23 cellular contexts compared by ENCODE assay signal in the genomic region with DNA sequence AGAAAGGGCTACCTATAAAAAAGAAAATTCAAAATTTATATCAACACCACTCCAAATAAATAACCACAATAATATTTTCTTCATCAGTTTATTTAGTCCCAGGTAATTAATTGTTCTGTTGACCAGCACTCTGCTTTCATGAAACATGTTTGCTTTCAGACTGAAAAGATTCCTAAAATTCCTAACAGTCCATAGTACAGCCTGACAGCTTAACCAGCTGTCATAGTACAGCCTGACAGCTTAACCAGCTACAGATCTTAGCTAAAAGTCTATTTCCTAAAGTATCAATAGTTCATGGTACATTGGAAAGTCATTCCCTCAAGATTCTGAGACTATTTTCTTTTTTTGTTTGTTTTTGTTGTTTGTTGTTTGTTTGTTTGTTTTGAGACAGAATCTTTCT.
DNase-seq lines count a peak whose midpoint lies in the region; ATAC-seq, FAIRE-seq and TF ChIP-seq lines count a peak whose summit lies in the region.
"Had no signal": no experiment of that assay in that cellular context is flagged by ENCODE, and none has a peak within 500 bp of the region (broad histone marks: within the 10 kb centered on the region; RNA-seq: fewer than 3 reads in every experiment).

No MANE protein-coding gene starts in this region.

- no peaks in the 10 kb centered on the region for H3K4me1 ChIP-seq in A549
- H3K4me1 ChIP-seq in astrocyte (ENCODE audit: insufficient read depth, low read length): no peaks in the 10 kb centered on the region
- no peaks in the 10 kb centered on the region for H3K4me1 ChIP-seq in kidney (ENCODE audit: control insufficient read depth in 1 of 2, insufficient read depth in 1 of 2, low read depth in 1 of 2, low read length in 2 of 2)
- H3K4me1 ChIP-seq: Caco-2 had no signal

- H3K9me3 ChIP-seq in A549 (no peaks in the 10 kb centered on the region), astrocyte (ENCODE audit: insufficient read depth, low read depth, low read length) (no peaks in the 10 kb centered on the region), kidney (ENCODE audit: control insufficient read depth in 1 of 2, low read length in 2 of 2) (no peaks in the 10 kb centered on the region)
- H3K9me3 ChIP-seq: Caco-2 had no signal

- H3K9me3 Mint-ChIP-seq in astrocyte (ENCODE audit: unreplicated experiment): no peaks in the 10 kb centered on the region
- H3K9me3 Mint-ChIP-seq: CD8-positive, alpha-beta T cell had no signal

- POLR2A ChIA-PET in A549 (lab: Yijun Ruan, JAX): no interaction called here

- no peak overlapping the region for H3K4me3 Mint-ChIP-seq in astrocyte (ENCODE audit: unreplicated experiment)
- H3K4me3 Mint-ChIP-seq: B cell; CD4-positive, CD25-positive, alpha-beta regulatory T cell; CD8-positive, alpha-beta T cell; H9 had no signal

- DNase-seq in A549 (ENCODE audit: low read depth in 1 of 2, low spot score in 1 of 2): no peak
- DNase-seq in D721Med (ENCODE audit: insufficient read length, low spot score): no peak
- DNase-seq in astrocyte (ENCODE audit: low read depth): no peak
- no peak for DNase-seq in kidney
- DNase-seq in left cardiac atrium: no peak
- no peak for DNase-seq in T-helper 9 cell
- DNase-seq: 8988T; Caco-2; CD4-positive, CD25-positive, alpha-beta regulatory T cell; CD8-positive, alpha-beta T cell; DMS 273 treated with DMSO at 0.1 percent for 48 hours; DMS79; EL; GDM1; GM23248; H9 had no signal

- FAIRE-seq in A549 (lab: Jason Lieb, UNC): peak; percentile 72
- FAIRE-seq in D721Med (lab: Jason Lieb, UNC): peak; percentile 88
- FAIRE-seq in astrocyte (lab: Jason Lieb, UNC): peak; percentile 75
- FAIRE-seq in kidney (lab: Jason Lieb, UNC): peak; percentile 67
- FAIRE-seq: GM12878 had no signal

- no peak overlapping the region for H3K9ac ChIP-seq in astrocyte (ENCODE audit: low read length)
- no peak overlapping the region for H3K9ac ChIP-seq in kidney (ENCODE audit: low read length in 2 of 2)
- H3K9ac ChIP-seq: BLaER1, GM23248 had no signal

- TF ChIP-seq EP300 in A549 (IDR thresholded peaks at IDR 0.05): no peak

- TF ChIP-seq POLR2A in A549 (IDR thresholded peaks at IDR 0.05; ENCODE audit: low read length): no peak

- intact Hi-C loops in kidney (cut with DNase I): no loop called here
- intact Hi-C loops in left cardiac atrium (cut with DNase I): no loop called here

- H4K20me1 ChIP-seq in astrocyte (ENCODE audit: insufficient read depth, low read length): no peaks in the 10 kb centered on the region
- H4K20me1 ChIP-seq: BLaER1 had no signal

- H3K4me2 ChIP-seq in A549: no peak overlapping the region
- no peak overlapping the region for H3K4me2 ChIP-seq in astrocyte (ENCODE audit: low read length)
- H3K4me2 ChIP-seq: BLaER1 had no signal

- H2AFZ ChIP-seq in astrocyte (ENCODE audit: low read depth, low read length): no peak overlapping the region
- H2AFZ ChIP-seq: GM23248 had no signal

- no peaks in the 10 kb centered on the region for H3K79me2 ChIP-seq in astrocyte (ENCODE audit: insufficient read depth, low read length)

- no peaks in the 10 kb centered on the region for H3K27me3 ChIP-seq in astrocyte (ENCODE audit: insufficient read depth, low read length)
- H3K27me3 ChIP-seq: BLaER1 had no signal

- H3K27ac Mint-ChIP-seq in astrocyte (ENCODE audit: unreplicated experiment): no peak overlapping the region
- H3K27ac Mint-ChIP-seq: B cell; CD4-positive, CD25-positive, alpha-beta regulatory T cell; CD8-positive, alpha-beta T cell; H9 had no signal

- no peak overlapping the region for H3K4me3 ChIP-seq in A549
- H3K4me3 ChIP-seq in astrocyte (ENCODE audit: insufficient read depth, low read depth, low read length): no peak overlapping the region
- no peak overlapping the region for H3K4me3 ChIP-seq in kidney (ENCODE audit: low read length in 2 of 2)
- H3K4me3 ChIP-seq: BLaER1, GM12878, GM23248 had no signal

- no peaks in the 10 kb centered on the region for H3K36me3 ChIP-seq in astrocyte (ENCODE audit: insufficient read depth, low read length)
- H3K36me3 ChIP-seq in kidney (ENCODE audit: control insufficient read depth in 1 of 2, insufficient read depth in 2 of 2, low read length in 2 of 2): no peaks in the 10 kb centered on the region
- H3K36me3 ChIP-seq: BLaER1 had no signal

- H3K36me3 Mint-ChIP-seq in astrocyte (ENCODE audit: low read depth, unreplicated experiment): no peaks in the 10 kb centered on the region
- H3K36me3 Mint-ChIP-seq: CD4-positive, CD25-positive, alpha-beta regulatory T cell; CD8-positive, alpha-beta T cell had no signal

- H3K27me3 Mint-ChIP-seq in astrocyte (ENCODE audit: low read depth, unreplicated experiment): no peaks in the 10 kb centered on the region
- H3K27me3 Mint-ChIP-seq: B cell; CD4-positive, CD25-positive, alpha-beta regulatory T cell had no signal

- CTCF ChIA-PET in A549 (lab: Yijun Ruan, JAX): no interaction called here

- no peak overlapping the region for H3K27ac ChIP-seq in A549
- H3K27ac ChIP-seq in astrocyte (ENCODE audit: low read depth, low read length): no peak overlapping the region
- no peak overlapping the region for H3K27ac ChIP-seq in kidney (ENCODE audit: low read depth in 2 of 2, low read length in 2 of 2)
- H3K27ac ChIP-seq: BLaER1, C4-2B, GM23248 had no signal

- no peak for TF ChIP-seq RAD21 in A549 (conservative IDR thresholded peaks at IDR 0.05 in 1 of 2, IDR thresholded peaks at IDR 0.05 in 1 of 2)

- no peaks in the 10 kb centered on the region for H3K4me1 Mint-ChIP-seq in astrocyte (ENCODE audit: low read depth, unreplicated experiment)
- H3K4me1 Mint-ChIP-seq: B cell; CD4-positive, CD25-positive, alpha-beta regulatory T cell had no signal

- ATAC-seq in A549 (no peak), left cardiac atrium (no peak), HG02798 (IDR thresholded peaks at IDR 0.05; ENCODE audit: poor library complexity, unreplicated experiment) (no peak), HG02973 (IDR thresholded peaks at IDR 0.05; ENCODE audit: unreplicated experiment) (no peak)
- ATAC-seq: CD8-positive, alpha-beta T cell; GM12878; HCT116 had no signal

- TF ChIP-seq CTCF in A549 (IDR thresholded peaks at IDR 0.05) (no peak), D721Med (IDR thresholded peaks at IDR 0.05; ENCODE audit: insufficient read depth, missing control alignments) (no peak), astrocyte (IDR thresholded peaks at IDR 0.05; ENCODE audit: insufficient read depth, low read depth, low read length) (no peak), kidney (IDR thresholded peaks at IDR 0.05; ENCODE audit: borderline replicate concordance, extremely low read depth, insufficient read depth) (no peak)

TF ChIP-seq in A549, 52 proteins besides CTCF, POLR2A, EP300 and RAD21:
- TF ChIP-seq MYC (IDR thresholded peaks at IDR 0.05; ENCODE audit: borderline replicate concordance, low read length): no peak
- TF ChIP-seq, protein P1, sequence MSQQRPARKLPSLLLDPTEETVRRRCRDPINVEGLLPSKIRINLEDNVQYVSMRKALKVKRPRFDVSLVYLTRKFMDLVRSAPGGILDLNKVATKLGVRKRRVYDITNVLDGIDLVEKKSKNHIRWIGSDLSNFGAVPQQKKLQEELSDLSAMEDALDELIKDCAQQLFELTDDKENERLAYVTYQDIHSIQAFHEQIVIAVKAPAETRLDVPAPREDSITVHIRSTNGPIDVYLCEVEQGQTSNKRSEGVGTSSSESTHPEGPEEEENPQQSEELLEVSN (IDR thresholded peaks at IDR 0.05; ENCODE audit: borderline replicate concordance, low read depth): no peak
- TF ChIP-seq CHD4 (IDR thresholded peaks at IDR 0.05; ENCODE audit: borderline replicate concordance): no peak
- TF ChIP-seq ESRRA (IDR thresholded peaks at IDR 0.05; ENCODE audit: borderline replicate concordance, low read length): no peak
- no peak for TF ChIP-seq HEYL (CRISPR knock-in tag; IDR thresholded peaks at IDR 0.05)
- no peak for TF ChIP-seq ZC3H11A (IDR thresholded peaks at IDR 0.05)
- TF ChIP-seq FOSL2 (IDR thresholded peaks at IDR 0.05): no peak
- TF ChIP-seq FOSL2 (CRISPR knock-in tag; IDR thresholded peaks at IDR 0.05): no peak
- TF ChIP-seq ZSCAN20 (CRISPR knock-in tag; IDR thresholded peaks at IDR 0.05): no peak
- TF ChIP-seq CHD2 (IDR thresholded peaks at IDR 0.05; ENCODE audit: low read length, partially characterized antibody): no peak
- TF ChIP-seq FOXS1 (CRISPR knock-in tag; IDR thresholded peaks at IDR 0.05): no peak
- TF ChIP-seq CBX8 (IDR thresholded peaks at IDR 0.05): no peak
- TF ChIP-seq, protein P2, sequence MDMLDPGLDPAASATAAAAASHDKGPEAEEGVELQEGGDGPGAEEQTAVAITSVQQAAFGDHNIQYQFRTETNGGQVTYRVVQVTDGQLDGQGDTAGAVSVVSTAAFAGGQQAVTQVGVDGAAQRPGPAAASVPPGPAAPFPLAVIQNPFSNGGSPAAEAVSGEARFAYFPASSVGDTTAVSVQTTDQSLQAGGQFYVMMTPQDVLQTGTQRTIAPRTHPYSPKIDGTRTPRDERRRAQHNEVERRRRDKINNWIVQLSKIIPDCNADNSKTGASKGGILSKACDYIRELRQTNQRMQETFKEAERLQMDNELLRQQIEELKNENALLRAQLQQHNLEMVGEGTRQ (IDR thresholded peaks at IDR 0.05): no peak
- no peak for TF ChIP-seq RARB (CRISPR knock-in tag; IDR thresholded peaks at IDR 0.05)
- no peak for TF ChIP-seq CEBPB (IDR thresholded peaks at IDR 0.05)
- TF ChIP-seq JUNB (IDR thresholded peaks at IDR 0.05): no peak
- TF ChIP-seq MAZ (IDR thresholded peaks at IDR 0.05; ENCODE audit: borderline replicate concordance, low read depth, low read length): no peak
- TF ChIP-seq, protein P3, sequence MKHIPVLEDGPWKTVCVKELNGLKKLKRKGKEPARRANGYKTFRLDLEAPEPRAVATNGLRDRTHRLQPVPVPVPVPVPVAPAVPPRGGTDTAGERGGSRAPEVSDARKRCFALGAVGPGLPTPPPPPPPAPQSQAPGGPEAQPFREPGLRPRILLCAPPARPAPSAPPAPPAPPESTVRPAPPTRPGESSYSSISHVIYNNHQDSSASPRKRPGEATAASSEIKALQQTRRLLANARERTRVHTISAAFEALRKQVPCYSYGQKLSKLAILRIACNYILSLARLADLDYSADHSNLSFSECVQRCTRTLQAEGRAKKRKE (CRISPR knock-in tag; IDR thresholded peaks at IDR 0.05; ENCODE audit: low read depth): no peak
